Comparison of ENCODE assay signal across 20 cellular contexts in genomic region chr19:54002495-54003315, GRCh38. TPM values are rescaled to one million over a fixed set of nuclear protein-coding genes. Genes with fewer than 3 reads are reported as not detected.
DNase-seq lines count a peak whose midpoint lies in the region; ATAC-seq, FAIRE-seq and TF ChIP-seq lines count a peak whose summit lies in the region.
"Had no signal": no experiment of that assay in that cellular context is flagged by ENCODE, and none has a peak within 500 bp of the region (broad histone marks: within the 10 kb centered on the region; RNA-seq: fewer than 3 reads in every experiment).

No MANE protein-coding gene starts in this region.

- H3K4me2 ChIP-seq in astrocyte (ENCODE audit: low read length), result peak overlapping the region; percentile 21

- no peaks in the 10 kb centered on the region for H4K20me1 ChIP-seq in astrocyte (ENCODE audit: insufficient read depth, low read length)

- H3K4me3 Mint-ChIP-seq in astrocyte (ENCODE audit: unreplicated experiment), result no peak overlapping the region

- no peak overlapping the region for H3K9ac ChIP-seq in astrocyte (ENCODE audit: low read length)

- no peak overlapping the region for H3K27ac Mint-ChIP-seq in astrocyte (ENCODE audit: unreplicated experiment)
- H3K27ac Mint-ChIP-seq: CD14-positive monocyte had no signal

- H3K9me3 ChIP-seq in astrocyte (ENCODE audit: insufficient read depth, low read depth, low read length), result no peaks in the 10 kb centered on the region
- H3K9me3 ChIP-seq: HAP-1 had no signal

- H3K4me1 ChIP-seq in astrocyte (ENCODE audit: insufficient read depth, low read length), result peaks cover 4% of the 10 kb centered on the region
- H3K4me1 ChIP-seq: HAP-1 had no signal

- CTCF ChIA-PET in GM10248 (lab: Yijun Ruan, JAX), result no interaction called here

- no peak overlapping the region for H2AFZ ChIP-seq in astrocyte (ENCODE audit: low read depth, low read length)

- no peak overlapping the region for H3K27ac ChIP-seq in astrocyte (ENCODE audit: low read depth, low read length)
- H3K27ac ChIP-seq: SK-N-MC had no signal

- peaks cover 7% of the 10 kb centered on the region for H3K4me1 Mint-ChIP-seq in astrocyte (ENCODE audit: low read depth, unreplicated experiment)

- H3K9me3 Mint-ChIP-seq in astrocyte (ENCODE audit: unreplicated experiment), result peaks cover 5% of the 10 kb centered on the region

- peaks cover 16% of the 10 kb centered on the region for H3K27me3 ChIP-seq in astrocyte (ENCODE audit: insufficient read depth, low read length)

- H3K27me3 Mint-ChIP-seq in astrocyte (ENCODE audit: low read depth, unreplicated experiment), result peaks cover 35% of the 10 kb centered on the region

- no peaks in the 10 kb centered on the region for H3K36me3 Mint-ChIP-seq in astrocyte (ENCODE audit: low read depth, unreplicated experiment)
- H3K36me3 Mint-ChIP-seq: CD14-positive monocyte had no signal

- peak; percentile 10 for DNase-seq in D721Med (ENCODE audit: insufficient read length, low spot score)
- peak; percentile 75 for DNase-seq in NCI-H226
- DNase-seq in astrocyte (ENCODE audit: low read depth), result peak; percentile 54
- DNase-seq in left kidney (ENCODE audit: low read depth, low spot score), result peak; percentile 34
- DNase-seq in DMS153 treated with DMSO at 0.1 percent for 48 hours (lab: John Stamatoyannopoulos, UW; ENCODE audit: unreplicated experiment), result no peak
- DNase-seq in GM10248 (ENCODE audit: extremely low spot score), result no peak
- DNase-seq: ACHN; AML-193; DMS153; NCI-H1436; NCI-H2029; NCI-H2171; NCI-H446 treated with DMSO at 0.1 percent for 48 hours; NK-92 treated with Interleukin-12 subunit alpha and Interleukin-12 subunit beta, amount 100 ng/mL, for 24 hours had no signal

- FAIRE-seq in D721Med (lab: Jason Lieb, UNC) (no peak), astrocyte (lab: Jason Lieb, UNC) (no peak)
- FAIRE-seq: HTR-8/SVneo had no signal

- no peak for TF ChIP-seq CTCF in D721Med (IDR thresholded peaks at IDR 0.05; ENCODE audit: insufficient read depth, missing control alignments)
- TF ChIP-seq CTCF in astrocyte (IDR thresholded peaks at IDR 0.05; ENCODE audit: insufficient read depth, low read depth, low read length), result no peak
- no peak for TF ChIP-seq CTCF in GM10248 (IDR thresholded peaks at IDR 0.05; ENCODE audit: control extremely low read depth, extremely low read depth, low read depth, missing control alignments)

- ATAC-seq in GM18519 (IDR thresholded peaks at IDR 0.05; ENCODE audit: low FRiP score, unreplicated experiment), result no peak

- H3K36me3 ChIP-seq in astrocyte (ENCODE audit: insufficient read depth, low read length), result no peaks in the 10 kb centered on the region
- H3K36me3 ChIP-seq: HAP-1 had no signal

- no peak overlapping the region for H3K4me3 ChIP-seq in astrocyte (ENCODE audit: insufficient read depth, low read depth, low read length)
- H3K4me3 ChIP-seq: HAP-1, SK-N-MC had no signal

- no peaks in the 10 kb centered on the region for H3K79me2 ChIP-seq in astrocyte (ENCODE audit: insufficient read depth, low read length)

- POLR2A ChIA-PET in GM10248 (lab: Yijun Ruan, JAX), result no interaction called here

RNA-seq across cellular contexts. Expression of gene CACNG6, which starts 11.3 kb away (rescaled TPM):
- 0.20 TPM in 1 of 2 replicates, not detected in the other for total RNA-seq in astrocyte
- total RNA-seq: Right ventricle myocardium superior had no signal

RNA-seq across cellular contexts. Expression of gene CACNG8, which starts 40.0 kb away (rescaled TPM):
- total RNA-seq in astrocyte, result 3.2 TPM in 2 replicates

Comparison
In these comparisons a context has a peak if more than half of its experiments do, and no peak if none do; other contexts are left out.
1. DNase-seq: peak in D721Med (single experiment), NCI-H226 (single experiment), astrocyte (single experiment) and left kidney (single experiment); none in DMS153 treated with DMSO at 0.1 percent for 48 hours (single experiment) and GM10248 (single experiment).